8 cellular contexts compared by ENCODE assay signal in the genomic region with DNA sequence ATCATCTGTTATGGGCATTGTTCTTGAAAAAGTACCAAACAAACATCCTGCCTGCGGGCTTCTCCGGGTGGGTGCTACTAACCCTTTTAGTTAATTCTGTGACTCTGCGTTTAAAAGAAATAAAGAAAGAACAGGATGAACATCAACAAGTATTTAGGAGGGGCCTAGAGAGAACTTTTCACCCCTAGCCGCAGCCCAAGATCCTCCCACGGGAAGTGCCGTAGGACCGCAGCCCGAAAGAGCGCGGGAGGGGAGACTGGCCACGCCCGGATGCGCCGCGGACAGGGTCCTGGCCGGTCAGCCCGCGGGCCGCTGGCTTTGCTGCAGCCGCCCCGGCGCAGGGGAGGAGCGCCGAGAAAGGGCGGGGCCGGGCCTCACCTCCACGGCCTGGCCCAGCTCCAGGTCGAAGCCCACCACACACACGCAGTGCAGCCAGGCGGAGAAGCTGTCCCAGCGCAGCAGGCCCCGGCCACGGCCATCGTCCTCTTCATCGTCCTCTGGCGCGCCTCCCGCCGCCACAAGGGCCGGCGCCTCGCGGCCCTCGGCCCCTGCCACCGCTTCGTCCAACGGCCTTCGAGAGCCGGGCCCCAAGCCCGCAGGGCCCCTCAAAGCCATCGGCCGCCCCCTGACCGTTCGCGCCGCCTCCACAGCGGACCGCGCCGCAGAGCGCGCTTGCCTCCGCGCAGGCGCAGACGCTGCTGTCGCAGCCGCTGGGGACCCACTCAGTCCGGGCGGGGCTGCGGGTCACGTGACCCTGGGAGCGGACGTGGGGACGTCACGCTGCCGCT. TPM values are rescaled to one million over a fixed set of nuclear protein-coding genes. Genes with fewer than 3 reads are reported as not detected.
DNase-seq lines count a peak whose midpoint lies in the region; ATAC-seq and TF ChIP-seq lines count a peak whose summit lies in the region.

A gene with protein sequence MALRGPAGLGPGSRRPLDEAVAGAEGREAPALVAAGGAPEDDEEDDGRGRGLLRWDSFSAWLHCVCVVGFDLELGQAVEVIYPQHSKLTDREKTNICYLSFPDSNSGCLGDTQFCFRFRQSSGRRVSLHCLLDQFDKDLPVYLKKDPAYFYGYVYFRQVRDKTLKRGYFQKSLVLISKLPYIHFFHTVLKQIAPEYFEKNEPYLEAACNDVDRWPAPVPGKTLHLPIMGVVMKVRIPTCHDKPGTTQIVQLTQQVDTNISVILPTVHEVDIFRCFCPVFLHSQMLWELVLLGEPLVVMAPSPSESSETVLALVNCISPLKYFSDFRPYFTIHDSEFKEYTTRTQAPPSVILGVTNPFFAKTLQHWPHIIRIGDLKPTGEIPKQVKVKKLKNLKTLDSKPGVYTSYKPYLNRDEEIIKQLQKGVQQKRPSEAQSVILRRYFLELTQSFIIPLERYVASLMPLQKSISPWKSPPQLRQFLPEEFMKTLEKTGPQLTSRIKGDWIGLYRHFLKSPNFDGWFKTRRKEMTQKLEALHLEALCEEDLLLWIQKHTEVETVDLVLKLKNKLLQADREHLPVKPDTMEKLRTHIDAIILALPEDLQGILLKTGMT (minus strand): TSS at position 674 of the 788 bp plus-strand sequence. CDS start 59 bp downstream, at position 615.

- ATAC-seq in HG02610 (IDR thresholded peaks at IDR 0.05; ENCODE audit: unreplicated experiment) (peak; percentile 87), thoracic aorta (ENCODE audit: insufficient number of reproducible peaks, low FRiP score, low read depth) (peak; percentile 90)

- H3K27ac ChIP-seq in thoracic aorta = peak within 1 kb of the TSS; percentile 84 to 96

- peak within 1 kb of the TSS; percentile 92 for H3K4me3 Mint-ChIP-seq in activated naive CD8-positive, alpha-beta T cell treated with anti-CD3 and anti-CD28 coated beads for 36 hours
- H3K4me3 Mint-ChIP-seq in glutamatergic neuron (ENCODE audit: unreplicated experiment) (peak within 1 kb of the TSS; percentile 87), osteocyte (ENCODE audit: unreplicated experiment) (peak within 1 kb of the TSS; percentile 89)

- H3K36me3 Mint-ChIP-seq in activated naive CD8-positive, alpha-beta T cell treated with anti-CD3 and anti-CD28 coated beads for 36 hours = peaks cover 7% of the 10 kb centered on the region
- H3K36me3 Mint-ChIP-seq in glutamatergic neuron (ENCODE audit: unreplicated experiment) = no peaks in the 10 kb centered on the region
- H3K36me3 Mint-ChIP-seq in osteocyte (ENCODE audit: unreplicated experiment) = no peaks in the 10 kb centered on the region

- H3K36me3 ChIP-seq in thoracic aorta = no peaks in the 10 kb centered on the region

- TF ChIP-seq CTCF in GM10266 (IDR thresholded peaks at IDR 0.05; ENCODE audit: control insufficient read depth, insufficient read depth, low read depth, missing control alignments) (no peak), glutamatergic neuron (IDR thresholded peaks at IDR 0.05; ENCODE audit: partially characterized antibody, unreplicated experiment) (no peak), osteocyte (IDR thresholded peaks at IDR 0.05) (no peak), thoracic aorta (IDR thresholded peaks at IDR 0.05) (no peak)

- no peaks in the 10 kb centered on the region for H3K27me3 ChIP-seq in thoracic aorta (replicated peaks; ENCODE audit: insufficient read depth)

- H3K27ac Mint-ChIP-seq in activated naive CD8-positive, alpha-beta T cell treated with anti-CD3 and anti-CD28 coated beads for 36 hours = peak within 1 kb of the TSS; percentile 93
- H3K27ac Mint-ChIP-seq in glutamatergic neuron (ENCODE audit: unreplicated experiment) (peak within 1 kb of the TSS; percentile 85), osteocyte (ENCODE audit: unreplicated experiment) (peak within 1 kb of the TSS; percentile 91)

- peaks cover 28 to 42% of the 10 kb centered on the region in 2 donors for H3K4me1 ChIP-seq in thoracic aorta (ENCODE audit: control insufficient read depth in 1 of 2, low read depth in 2 of 2)

- DNase-seq in GM10266 (ENCODE audit: extremely low spot score) (peak; percentile 97), NCI-H1092 treated with DMSO at 0.1 percent for 48 hours (lab: John Stamatoyannopoulos, UW) (peak; percentile 73), SKM-1 treated with dmso at 0.1 percent for 144 hours (lab: John Stamatoyannopoulos, UW; ENCODE audit: unreplicated experiment) (peak; percentile 85), glutamatergic neuron (peak; percentile 98), osteocyte (ENCODE audit: extremely low spot score, unreplicated experiment) (peak; percentile 98), thoracic aorta (ENCODE audit: low spot score) (peak; percentile 84)
- peak; percentile 97 for DNase-seq in activated naive CD8-positive, alpha-beta T cell treated with anti-CD3 and anti-CD28 coated beads for 36 hours

- H3K9me3 ChIP-seq in thoracic aorta = no peaks in the 10 kb centered on the region

- H3K4me1 Mint-ChIP-seq in activated naive CD8-positive, alpha-beta T cell treated with anti-CD3 and anti-CD28 coated beads for 36 hours = peaks cover 31% of the 10 kb centered on the region
- H3K4me1 Mint-ChIP-seq in glutamatergic neuron (ENCODE audit: low read depth, unreplicated experiment) (peaks cover 6% of the 10 kb centered on the region), osteocyte (ENCODE audit: unreplicated experiment) (peaks cover 34% of the 10 kb centered on the region)

- H3K27me3 Mint-ChIP-seq in activated naive CD8-positive, alpha-beta T cell treated with anti-CD3 and anti-CD28 coated beads for 36 hours = no peaks in the 10 kb centered on the region
- H3K27me3 Mint-ChIP-seq in glutamatergic neuron (ENCODE audit: unreplicated experiment) (no peaks in the 10 kb centered on the region), osteocyte (ENCODE audit: unreplicated experiment) (peaks cover 2% of the 10 kb centered on the region)

- H3K4me3 ChIP-seq in thoracic aorta = peak within 1 kb of the TSS; percentile 70

- no peaks in the 10 kb centered on the region for H3K9me3 Mint-ChIP-seq in activated naive CD8-positive, alpha-beta T cell treated with anti-CD3 and anti-CD28 coated beads for 36 hours
- H3K9me3 Mint-ChIP-seq in glutamatergic neuron (ENCODE audit: unreplicated experiment) (peaks cover 2% of the 10 kb centered on the region), osteocyte (ENCODE audit: unreplicated experiment) (no peaks in the 10 kb centered on the region)

RNA-seq across cellular contexts. Expression of the gene that starts here (rescaled TPM):
- 10 to 100 TPM in 1 of 2 experiments, 1 to 10 TPM in 1; 9.9 to 11.5 TPM for total RNA-seq in activated naive CD8-positive, alpha-beta T cell treated with anti-CD3 and anti-CD28 coated beads for 36 hours
- total RNA-seq in glutamatergic neuron (ENCODE audit: unreplicated experiment) (20.5 TPM), osteocyte (24.8 and 26.2 TPM in 2 replicates), thoracic aorta (10 to 100 TPM; 34.0 to 42.0 TPM)

Comparison
In these comparisons a context has a peak if more than half of its experiments do, and no peak if none do; other contexts are left out.
1. Peak in every context shown above with its lines: DNase-seq, ATAC-seq, H3K4me3 ChIP-seq and H3K27ac ChIP-seq.